17 cellular contexts compared by ENCODE assay signal in the genomic region with DNA sequence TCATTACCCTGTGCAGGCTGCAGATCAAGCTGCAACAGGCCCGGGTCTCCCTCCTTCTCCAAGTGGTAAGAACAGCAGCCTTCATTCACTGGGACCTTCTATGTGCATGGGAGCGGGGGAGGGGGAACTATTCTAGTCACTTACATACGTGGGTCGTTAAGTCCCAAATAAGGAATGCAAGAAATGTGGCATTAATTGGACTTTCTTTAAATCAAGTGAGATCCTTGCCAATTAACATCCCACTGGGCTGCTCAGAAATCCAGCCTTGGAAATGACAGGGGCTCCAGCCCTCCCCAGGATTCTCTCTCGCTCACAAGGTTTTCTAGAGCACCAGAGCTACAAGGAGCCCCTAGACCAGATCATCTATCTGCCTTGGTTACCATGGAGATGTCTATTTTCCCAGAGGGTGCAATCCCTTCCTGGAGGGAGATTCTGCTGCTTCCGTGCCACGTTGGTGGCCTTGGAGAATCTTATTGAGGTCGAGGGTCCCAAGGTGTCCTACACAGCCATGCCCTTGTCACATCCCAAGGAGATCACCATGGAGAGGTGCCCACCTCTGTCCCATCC. TPM values are rescaled to one million over a fixed set of nuclear protein-coding genes. Genes with fewer than 3 reads are reported as not detected.
"Had no signal": no experiment of that assay in that cellular context is flagged by ENCODE, and none has a peak within 500 bp of the region (broad histone marks: within the 10 kb centered on the region; RNA-seq: fewer than 3 reads in every experiment).

No MANE protein-coding gene starts in this region.

- H3K9me3 Mint-ChIP-seq: activated naive CD8-positive, alpha-beta T cell treated with anti-CD3 and anti-CD28 coated beads, Interleukin-2, amount 50 U/mL, for 24 hours; effector memory CD8-positive, alpha-beta T cell; stimulated activated effector memory CD8-positive, alpha-beta T cell treated with anti-CD3 and anti-CD28 coated beads, Interleukin-12 subunit alpha, Interleukin-12 subunit beta, amount 100 ng/mL, for 72 hours had no signal

- H3K27me3 ChIP-seq: neutrophil, transverse colon had no signal

- H3K27ac ChIP-seq: coronary artery, gastroesophageal sphincter, neutrophil, transverse colon had no signal

- ATAC-seq: activated CD8-positive, alpha-beta T cell treated with anti-CD3 and anti-CD28 coated beads for 36 hours; activated naive CD8-positive, alpha-beta T cell treated with anti-CD3 and anti-CD28 coated beads, Interleukin-2, amount 50 U/mL, for 24 hours; effector memory CD8-positive, alpha-beta T cell; gastroesophageal sphincter; right cardiac atrium; stimulated activated effector memory CD8-positive, alpha-beta T cell treated with anti-CD3 and anti-CD28 coated beads, Interleukin-12 subunit alpha, Interleukin-12 subunit beta, amount 100 ng/mL, for 72 hours had no signal

- DNase-seq: activated CD8-positive, alpha-beta memory T cell treated with anti-CD3 and anti-CD28 coated beads, Interleukin-2, amount 50 U/mL, for 48 hours; activated CD8-positive, alpha-beta T cell treated with anti-CD3 and anti-CD28 coated beads for 36 hours; activated naive CD8-positive, alpha-beta T cell treated with anti-CD3 and anti-CD28 coated beads, Interleukin-2, amount 50 U/mL, for 24 hours; effector memory CD8-positive, alpha-beta T cell; kidney; right cardiac atrium; SW 1271; transverse colon had no signal

- H3K9me3 ChIP-seq: gastroesophageal sphincter, neutrophil, transverse colon had no signal

- H3K4me3 Mint-ChIP-seq: activated CD8-positive, alpha-beta T cell treated with anti-CD3 and anti-CD28 coated beads for 36 hours; activated naive CD8-positive, alpha-beta T cell treated with anti-CD3 and anti-CD28 coated beads, Interleukin-2, amount 50 U/mL, for 24 hours; effector memory CD8-positive, alpha-beta T cell; stimulated activated effector memory CD8-positive, alpha-beta T cell treated with anti-CD3 and anti-CD28 coated beads, Interleukin-12 subunit alpha, Interleukin-12 subunit beta, amount 100 ng/mL, for 72 hours had no signal

- H3K36me3 ChIP-seq: gastroesophageal sphincter, neutrophil, transverse colon had no signal

- H3K27me3 Mint-ChIP-seq: activated CD8-positive, alpha-beta T cell treated with anti-CD3 and anti-CD28 coated beads for 36 hours; activated naive CD8-positive, alpha-beta T cell treated with anti-CD3 and anti-CD28 coated beads, Interleukin-2, amount 50 U/mL, for 24 hours; effector memory CD8-positive, alpha-beta T cell had no signal

- H3K4me3 ChIP-seq: coronary artery, gastroesophageal sphincter, transverse colon had no signal

- H3K27ac Mint-ChIP-seq: activated CD8-positive, alpha-beta T cell treated with anti-CD3 and anti-CD28 coated beads for 36 hours; activated naive CD8-positive, alpha-beta T cell treated with anti-CD3 and anti-CD28 coated beads, Interleukin-2, amount 50 U/mL, for 24 hours; effector memory CD8-positive, alpha-beta T cell; stimulated activated effector memory CD8-positive, alpha-beta T cell treated with anti-CD3 and anti-CD28 coated beads, Interleukin-12 subunit alpha, Interleukin-12 subunit beta, amount 100 ng/mL, for 72 hours had no signal

RNA-seq across cellular contexts. Expression of gene GAST, which starts 28.6 kb away (rescaled TPM):
- total RNA-seq: activated CD8-positive, alpha-beta T cell treated with anti-CD3 and anti-CD28 coated beads for 36 hours; astrocyte; cardiac septum; epithelial cell of proximal tubule; gastroesophageal sphincter; kidney; lower leg skin; myocyte; right cardiac atrium; transverse colon had no signal
- polyA plus RNA-seq: right cardiac atrium had no signal

RNA-seq across cellular contexts. Expression of gene HAP1, which starts 50.9 kb away (rescaled TPM):
- total RNA-seq: myocyte, right cardiac atrium had no signal

RNA-seq across cellular contexts. Expression of gene KRT17, which starts 59.1 kb away (rescaled TPM):
- total RNA-seq: activated CD8-positive, alpha-beta T cell treated with anti-CD3 and anti-CD28 coated beads for 36 hours; cardiac septum; right cardiac atrium had no signal
